Comparison of ENCODE assay signal across 1 cellular context in the genomic region with DNA sequence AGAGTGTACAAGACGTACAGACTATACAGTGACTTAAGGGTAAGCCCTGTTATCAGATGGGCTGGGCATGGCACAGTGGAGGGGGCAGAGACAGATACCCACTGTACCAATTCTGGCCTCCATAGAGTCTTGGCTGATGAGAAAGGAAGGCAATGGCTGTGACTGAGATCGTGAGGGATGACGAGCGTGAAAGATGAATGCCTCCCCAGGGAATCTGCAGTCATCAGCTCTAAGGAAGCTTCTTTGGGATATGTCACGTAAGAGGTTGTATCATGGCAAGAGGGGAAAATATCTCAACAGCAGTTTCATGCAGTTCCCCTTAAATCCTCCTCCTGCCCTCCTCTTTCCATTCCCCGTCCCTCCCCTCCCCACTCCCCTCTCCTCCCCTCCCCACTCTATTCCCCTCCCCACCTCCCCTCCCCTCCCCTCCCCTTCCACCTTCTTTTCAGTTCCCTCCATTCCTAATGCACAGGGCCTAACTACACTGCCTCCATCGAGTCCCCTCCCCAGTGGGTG.
TF ChIP-seq lines count a peak whose summit lies in the region.

No MANE protein-coding gene starts in this region.

TF ChIP-seq in GM12878, 131 proteins besides CTCF, POLR2A, EP300 and RAD21 (continued from another document):
- TF ChIP-seq, protein P1, sequence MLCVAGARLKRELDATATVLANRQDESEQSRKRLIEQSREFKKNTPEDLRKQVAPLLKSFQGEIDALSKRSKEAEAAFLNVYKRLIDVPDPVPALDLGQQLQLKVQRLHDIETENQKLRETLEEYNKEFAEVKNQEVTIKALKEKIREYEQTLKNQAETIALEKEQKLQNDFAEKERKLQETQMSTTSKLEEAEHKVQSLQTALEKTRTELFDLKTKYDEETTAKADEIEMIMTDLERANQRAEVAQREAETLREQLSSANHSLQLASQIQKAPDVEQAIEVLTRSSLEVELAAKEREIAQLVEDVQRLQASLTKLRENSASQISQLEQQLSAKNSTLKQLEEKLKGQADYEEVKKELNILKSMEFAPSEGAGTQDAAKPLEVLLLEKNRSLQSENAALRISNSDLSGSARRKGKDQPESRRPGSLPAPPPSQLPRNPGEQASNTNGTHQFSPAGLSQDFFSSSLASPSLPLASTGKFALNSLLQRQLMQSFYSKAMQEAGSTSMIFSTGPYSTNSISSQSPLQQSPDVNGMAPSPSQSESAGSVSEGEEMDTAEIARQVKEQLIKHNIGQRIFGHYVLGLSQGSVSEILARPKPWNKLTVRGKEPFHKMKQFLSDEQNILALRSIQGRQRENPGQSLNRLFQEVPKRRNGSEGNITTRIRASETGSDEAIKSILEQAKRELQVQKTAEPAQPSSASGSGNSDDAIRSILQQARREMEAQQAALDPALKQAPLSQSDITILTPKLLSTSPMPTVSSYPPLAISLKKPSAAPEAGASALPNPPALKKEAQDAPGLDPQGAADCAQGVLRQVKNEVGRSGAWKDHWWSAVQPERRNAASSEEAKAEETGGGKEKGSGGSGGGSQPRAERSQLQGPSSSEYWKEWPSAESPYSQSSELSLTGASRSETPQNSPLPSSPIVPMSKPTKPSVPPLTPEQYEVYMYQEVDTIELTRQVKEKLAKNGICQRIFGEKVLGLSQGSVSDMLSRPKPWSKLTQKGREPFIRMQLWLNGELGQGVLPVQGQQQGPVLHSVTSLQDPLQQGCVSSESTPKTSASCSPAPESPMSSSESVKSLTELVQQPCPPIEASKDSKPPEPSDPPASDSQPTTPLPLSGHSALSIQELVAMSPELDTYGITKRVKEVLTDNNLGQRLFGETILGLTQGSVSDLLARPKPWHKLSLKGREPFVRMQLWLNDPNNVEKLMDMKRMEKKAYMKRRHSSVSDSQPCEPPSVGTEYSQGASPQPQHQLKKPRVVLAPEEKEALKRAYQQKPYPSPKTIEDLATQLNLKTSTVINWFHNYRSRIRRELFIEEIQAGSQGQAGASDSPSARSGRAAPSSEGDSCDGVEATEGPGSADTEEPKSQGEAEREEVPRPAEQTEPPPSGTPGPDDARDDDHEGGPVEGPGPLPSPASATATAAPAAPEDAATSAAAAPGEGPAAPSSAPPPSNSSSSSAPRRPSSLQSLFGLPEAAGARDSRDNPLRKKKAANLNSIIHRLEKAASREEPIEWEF (IDR thresholded peaks at IDR 0.05; ENCODE audit: insufficient replicate concordance, low read depth, low read length), result no peak
